In the genomic region with DNA sequence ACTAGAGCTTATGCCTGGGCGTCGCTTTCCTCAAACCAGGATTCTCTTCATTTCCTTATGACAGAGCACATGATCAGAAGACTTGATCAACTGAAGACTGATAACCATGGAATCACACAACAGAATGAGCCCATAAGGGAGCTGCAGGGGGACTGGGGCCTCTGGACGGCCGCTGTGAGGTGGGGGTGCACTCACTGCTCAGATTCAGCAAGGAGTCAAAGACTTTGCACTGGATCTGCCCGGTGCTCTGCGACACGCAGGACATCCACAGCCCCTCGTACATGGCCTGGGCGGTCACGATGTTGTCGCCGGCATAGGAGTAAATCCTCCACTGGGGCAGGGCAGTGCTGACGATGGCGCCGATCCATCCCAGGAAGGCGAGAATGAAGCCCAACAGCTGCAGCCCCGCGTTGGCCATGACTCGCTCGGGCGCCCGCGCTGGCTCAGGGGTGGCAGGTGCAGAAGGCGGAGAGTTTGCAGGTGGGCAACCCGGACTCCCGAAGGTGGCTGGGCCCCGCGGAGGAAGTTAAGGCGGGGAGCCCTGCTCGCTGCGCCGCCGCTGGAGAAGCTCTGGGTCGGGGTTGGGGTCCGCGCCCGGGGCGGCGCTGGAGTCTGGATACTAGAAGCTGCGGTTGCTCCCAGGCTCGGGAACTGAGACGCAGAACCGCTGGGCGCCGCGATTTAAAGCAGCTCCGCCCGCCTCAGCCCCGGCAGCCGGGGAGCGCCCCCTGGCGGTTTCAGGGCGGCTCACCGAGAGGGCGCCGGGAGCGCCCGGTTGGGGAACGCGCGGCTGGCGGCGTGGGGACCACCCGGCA, we compare ENCODE assay signal across 1 cellular context.
A peak's percentile ranks its signal among the peaks of the same experiment; 100 is the strongest.
TF ChIP-seq lines count a peak whose summit lies in the region.

A gene with protein sequence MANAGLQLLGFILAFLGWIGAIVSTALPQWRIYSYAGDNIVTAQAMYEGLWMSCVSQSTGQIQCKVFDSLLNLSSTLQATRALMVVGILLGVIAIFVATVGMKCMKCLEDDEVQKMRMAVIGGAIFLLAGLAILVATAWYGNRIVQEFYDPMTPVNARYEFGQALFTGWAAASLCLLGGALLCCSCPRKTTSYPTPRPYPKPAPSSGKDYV (minus strand): TSS at position 658 of the 815 bp plus-strand sequence. CDS start 240 bp downstream, at position 418.

TF ChIP-seq in HepG2, 621 proteins besides CTCF, POLR2A, EP300 and RAD21 (continued from another document and continues in another):
- TF ChIP-seq, protein P1, sequence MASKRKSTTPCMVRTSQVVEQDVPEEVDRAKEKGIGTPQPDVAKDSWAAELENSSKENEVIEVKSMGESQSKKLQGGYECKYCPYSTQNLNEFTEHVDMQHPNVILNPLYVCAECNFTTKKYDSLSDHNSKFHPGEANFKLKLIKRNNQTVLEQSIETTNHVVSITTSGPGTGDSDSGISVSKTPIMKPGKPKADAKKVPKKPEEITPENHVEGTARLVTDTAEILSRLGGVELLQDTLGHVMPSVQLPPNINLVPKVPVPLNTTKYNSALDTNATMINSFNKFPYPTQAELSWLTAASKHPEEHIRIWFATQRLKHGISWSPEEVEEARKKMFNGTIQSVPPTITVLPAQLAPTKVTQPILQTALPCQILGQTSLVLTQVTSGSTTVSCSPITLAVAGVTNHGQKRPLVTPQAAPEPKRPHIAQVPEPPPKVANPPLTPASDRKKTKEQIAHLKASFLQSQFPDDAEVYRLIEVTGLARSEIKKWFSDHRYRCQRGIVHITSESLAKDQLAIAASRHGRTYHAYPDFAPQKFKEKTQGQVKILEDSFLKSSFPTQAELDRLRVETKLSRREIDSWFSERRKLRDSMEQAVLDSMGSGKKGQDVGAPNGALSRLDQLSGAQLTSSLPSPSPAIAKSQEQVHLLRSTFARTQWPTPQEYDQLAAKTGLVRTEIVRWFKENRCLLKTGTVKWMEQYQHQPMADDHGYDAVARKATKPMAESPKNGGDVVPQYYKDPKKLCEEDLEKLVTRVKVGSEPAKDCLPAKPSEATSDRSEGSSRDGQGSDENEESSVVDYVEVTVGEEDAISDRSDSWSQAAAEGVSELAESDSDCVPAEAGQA (IDR thresholded peaks at IDR 0.05; ENCODE audit: low read depth), result no peak
- TF ChIP-seq, protein P1 (CRISPR knock-in tag; IDR thresholded peaks at IDR 0.05; ENCODE audit: borderline replicate concordance), result no peak
- no peak; the same call in 1 of the 2 replicates for TF ChIP-seq EED (CRISPR knock-in tag; IDR thresholded peaks at IDR 0.05)
- TF ChIP-seq MTF2 (CRISPR knock-in tag; IDR thresholded peaks at IDR 0.05; ENCODE audit: borderline replicate concordance), result peak; percentile 93; the same call in 1 of the 2 replicates
- TF ChIP-seq REPIN1 (CRISPR knock-in tag; IDR thresholded peaks at IDR 0.05; ENCODE audit: borderline replicate concordance, low read depth), result peak; percentile 79
- TF ChIP-seq, protein P2, sequence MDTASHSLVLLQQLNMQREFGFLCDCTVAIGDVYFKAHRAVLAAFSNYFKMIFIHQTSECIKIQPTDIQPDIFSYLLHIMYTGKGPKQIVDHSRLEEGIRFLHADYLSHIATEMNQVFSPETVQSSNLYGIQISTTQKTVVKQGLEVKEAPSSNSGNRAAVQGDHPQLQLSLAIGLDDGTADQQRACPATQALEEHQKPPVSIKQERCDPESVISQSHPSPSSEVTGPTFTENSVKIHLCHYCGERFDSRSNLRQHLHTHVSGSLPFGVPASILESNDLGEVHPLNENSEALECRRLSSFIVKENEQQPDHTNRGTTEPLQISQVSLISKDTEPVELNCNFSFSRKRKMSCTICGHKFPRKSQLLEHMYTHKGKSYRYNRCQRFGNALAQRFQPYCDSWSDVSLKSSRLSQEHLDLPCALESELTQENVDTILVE (CRISPR knock-in tag; IDR thresholded peaks at IDR 0.05), result peak; percentile 17; the same call in 1 of the 2 replicates
- 0 out of 2 replicates have a peak, but pooled peaks have one; percentile 54 for TF ChIP-seq AKAP8 (CRISPR knock-in tag; IDR thresholded peaks at IDR 0.05)
- TF ChIP-seq, protein P3, sequence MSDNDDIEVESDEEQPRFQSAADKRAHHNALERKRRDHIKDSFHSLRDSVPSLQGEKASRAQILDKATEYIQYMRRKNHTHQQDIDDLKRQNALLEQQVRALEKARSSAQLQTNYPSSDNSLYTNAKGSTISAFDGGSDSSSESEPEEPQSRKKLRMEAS (IDR thresholded peaks at IDR 0.05), result peak; percentile 35; the same call in 1 of the 2 replicates
- no peak; the same call in 1 of the 2 replicates for TF ChIP-seq MIXL1 (CRISPR knock-in tag; IDR thresholded peaks at IDR 0.05)
- TF ChIP-seq, protein P4, sequence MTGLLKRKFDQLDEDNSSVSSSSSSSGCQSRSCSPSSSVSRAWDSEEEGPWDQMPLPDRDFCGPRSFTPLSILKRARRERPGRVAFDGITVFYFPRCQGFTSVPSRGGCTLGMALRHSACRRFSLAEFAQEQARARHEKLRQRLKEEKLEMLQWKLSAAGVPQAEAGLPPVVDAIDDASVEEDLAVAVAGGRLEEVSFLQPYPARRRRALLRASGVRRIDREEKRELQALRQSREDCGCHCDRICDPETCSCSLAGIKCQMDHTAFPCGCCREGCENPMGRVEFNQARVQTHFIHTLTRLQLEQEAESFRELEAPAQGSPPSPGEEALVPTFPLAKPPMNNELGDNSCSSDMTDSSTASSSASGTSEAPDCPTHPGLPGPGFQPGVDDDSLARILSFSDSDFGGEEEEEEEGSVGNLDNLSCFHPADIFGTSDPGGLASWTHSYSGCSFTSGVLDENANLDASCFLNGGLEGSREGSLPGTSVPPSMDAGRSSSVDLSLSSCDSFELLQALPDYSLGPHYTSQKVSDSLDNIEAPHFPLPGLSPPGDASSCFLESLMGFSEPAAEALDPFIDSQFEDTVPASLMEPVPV (CRISPR knock-in tag; IDR thresholded peaks at IDR 0.05), result peak; percentile 54; the same call in 1 of the 2 replicates
- TF ChIP-seq ZNF781 (CRISPR knock-in tag; IDR thresholded peaks at IDR 0.05; ENCODE audit: borderline replicate concordance, not compliant biosample characterization), result peak; percentile 51
- TF ChIP-seq MAZ (IDR thresholded peaks at IDR 0.05; ENCODE audit: borderline replicate concordance, low read depth, low read length), result peak; percentile 24; the same call in 1 of the 2 replicates
- peak; percentile 52; the same call in 1 of the 2 replicates for TF ChIP-seq MAZ (CRISPR knock-in tag; IDR thresholded peaks at IDR 0.05; ENCODE audit: low read depth)
- TF ChIP-seq, protein P5, sequence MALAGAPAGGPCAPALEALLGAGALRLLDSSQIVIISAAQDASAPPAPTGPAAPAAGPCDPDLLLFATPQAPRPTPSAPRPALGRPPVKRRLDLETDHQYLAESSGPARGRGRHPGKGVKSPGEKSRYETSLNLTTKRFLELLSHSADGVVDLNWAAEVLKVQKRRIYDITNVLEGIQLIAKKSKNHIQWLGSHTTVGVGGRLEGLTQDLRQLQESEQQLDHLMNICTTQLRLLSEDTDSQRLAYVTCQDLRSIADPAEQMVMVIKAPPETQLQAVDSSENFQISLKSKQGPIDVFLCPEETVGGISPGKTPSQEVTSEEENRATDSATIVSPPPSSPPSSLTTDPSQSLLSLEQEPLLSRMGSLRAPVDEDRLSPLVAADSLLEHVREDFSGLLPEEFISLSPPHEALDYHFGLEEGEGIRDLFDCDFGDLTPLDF (CRISPR knock-in tag; IDR thresholded peaks at IDR 0.05), result peak; percentile 56
- peak; percentile 90; the same call in 1 of the 2 replicates for TF ChIP-seq PAX8 (CRISPR knock-in tag; IDR thresholded peaks at IDR 0.05; ENCODE audit: borderline replicate concordance)
- TF ChIP-seq, protein P6, sequence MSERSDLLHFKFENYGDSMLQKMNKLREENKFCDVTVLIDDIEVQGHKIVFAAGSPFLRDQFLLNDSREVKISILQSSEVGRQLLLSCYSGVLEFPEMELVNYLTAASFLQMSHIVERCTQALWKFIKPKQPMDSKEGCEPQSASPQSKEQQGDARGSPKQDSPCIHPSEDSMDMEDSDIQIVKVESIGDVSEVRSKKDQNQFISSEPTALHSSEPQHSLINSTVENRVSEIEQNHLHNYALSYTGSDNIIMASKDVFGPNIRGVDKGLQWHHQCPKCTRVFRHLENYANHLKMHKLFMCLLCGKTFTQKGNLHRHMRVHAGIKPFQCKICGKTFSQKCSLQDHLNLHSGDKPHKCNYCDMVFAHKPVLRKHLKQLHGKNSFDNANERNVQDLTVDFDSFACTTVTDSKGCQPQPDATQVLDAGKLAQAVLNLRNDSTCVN (CRISPR knock-in tag; IDR thresholded peaks at IDR 0.05; ENCODE audit: borderline replicate concordance), result peak; percentile 74; the same call in 1 of the 2 replicates
- TF ChIP-seq ZZZ3 (CRISPR knock-in tag; IDR thresholded peaks at IDR 0.05; ENCODE audit: borderline replicate concordance), result 0 out of 2 replicates have a peak, but pooled peaks have one; percentile 39
- peak; percentile 87; the same call in 1 of the 2 replicates for TF ChIP-seq ZNF556 (CRISPR knock-in tag; IDR thresholded peaks at IDR 0.05; ENCODE audit: borderline replicate concordance)
- TF ChIP-seq, protein P7, sequence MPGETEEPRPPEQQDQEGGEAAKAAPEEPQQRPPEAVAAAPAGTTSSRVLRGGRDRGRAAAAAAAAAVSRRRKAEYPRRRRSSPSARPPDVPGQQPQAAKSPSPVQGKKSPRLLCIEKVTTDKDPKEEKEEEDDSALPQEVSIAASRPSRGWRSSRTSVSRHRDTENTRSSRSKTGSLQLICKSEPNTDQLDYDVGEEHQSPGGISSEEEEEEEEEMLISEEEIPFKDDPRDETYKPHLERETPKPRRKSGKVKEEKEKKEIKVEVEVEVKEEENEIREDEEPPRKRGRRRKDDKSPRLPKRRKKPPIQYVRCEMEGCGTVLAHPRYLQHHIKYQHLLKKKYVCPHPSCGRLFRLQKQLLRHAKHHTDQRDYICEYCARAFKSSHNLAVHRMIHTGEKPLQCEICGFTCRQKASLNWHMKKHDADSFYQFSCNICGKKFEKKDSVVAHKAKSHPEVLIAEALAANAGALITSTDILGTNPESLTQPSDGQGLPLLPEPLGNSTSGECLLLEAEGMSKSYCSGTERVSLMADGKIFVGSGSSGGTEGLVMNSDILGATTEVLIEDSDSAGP (CRISPR knock-in tag; IDR thresholded peaks at IDR 0.05; ENCODE audit: borderline replicate concordance), result peak; percentile 96; the same call in 1 of the 2 replicates
- TF ChIP-seq, protein P8, sequence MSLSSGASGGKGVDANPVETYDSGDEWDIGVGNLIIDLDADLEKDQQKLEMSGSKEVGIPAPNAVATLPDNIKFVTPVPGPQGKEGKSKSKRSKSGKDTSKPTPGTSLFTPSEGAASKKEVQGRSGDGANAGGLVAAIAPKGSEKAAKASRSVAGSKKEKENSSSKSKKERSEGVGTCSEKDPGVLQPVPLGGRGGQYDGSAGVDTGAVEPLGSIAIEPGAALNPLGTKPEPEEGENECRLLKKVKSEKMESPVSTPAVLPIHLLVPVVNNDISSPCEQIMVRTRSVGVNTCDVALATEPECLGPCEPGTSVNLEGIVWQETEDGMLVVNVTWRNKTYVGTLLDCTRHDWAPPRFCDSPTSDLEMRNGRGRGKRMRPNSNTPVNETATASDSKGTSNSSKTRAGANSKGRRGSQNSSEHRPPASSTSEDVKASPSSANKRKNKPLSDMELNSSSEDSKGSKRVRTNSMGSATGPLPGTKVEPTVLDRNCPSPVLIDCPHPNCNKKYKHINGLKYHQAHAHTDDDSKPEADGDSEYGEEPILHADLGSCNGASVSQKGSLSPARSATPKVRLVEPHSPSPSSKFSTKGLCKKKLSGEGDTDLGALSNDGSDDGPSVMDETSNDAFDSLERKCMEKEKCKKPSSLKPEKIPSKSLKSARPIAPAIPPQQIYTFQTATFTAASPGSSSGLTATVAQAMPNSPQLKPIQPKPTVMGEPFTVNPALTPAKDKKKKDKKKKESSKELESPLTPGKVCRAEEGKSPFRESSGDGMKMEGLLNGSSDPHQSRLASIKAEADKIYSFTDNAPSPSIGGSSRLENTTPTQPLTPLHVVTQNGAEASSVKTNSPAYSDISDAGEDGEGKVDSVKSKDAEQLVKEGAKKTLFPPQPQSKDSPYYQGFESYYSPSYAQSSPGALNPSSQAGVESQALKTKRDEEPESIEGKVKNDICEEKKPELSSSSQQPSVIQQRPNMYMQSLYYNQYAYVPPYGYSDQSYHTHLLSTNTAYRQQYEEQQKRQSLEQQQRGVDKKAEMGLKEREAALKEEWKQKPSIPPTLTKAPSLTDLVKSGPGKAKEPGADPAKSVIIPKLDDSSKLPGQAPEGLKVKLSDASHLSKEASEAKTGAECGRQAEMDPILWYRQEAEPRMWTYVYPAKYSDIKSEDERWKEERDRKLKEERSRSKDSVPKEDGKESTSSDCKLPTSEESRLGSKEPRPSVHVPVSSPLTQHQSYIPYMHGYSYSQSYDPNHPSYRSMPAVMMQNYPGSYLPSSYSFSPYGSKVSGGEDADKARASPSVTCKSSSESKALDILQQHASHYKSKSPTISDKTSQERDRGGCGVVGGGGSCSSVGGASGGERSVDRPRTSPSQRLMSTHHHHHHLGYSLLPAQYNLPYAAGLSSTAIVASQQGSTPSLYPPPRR (CRISPR knock-in tag; IDR thresholded peaks at IDR 0.05; ENCODE audit: borderline replicate concordance), result 0 out of 2 replicates have a peak, but pooled peaks have one; percentile 56
- TF ChIP-seq SAP130 (CRISPR knock-in tag; IDR thresholded peaks at IDR 0.05; ENCODE audit: low read depth), result peak; percentile 64
- TF ChIP-seq, protein P9, sequence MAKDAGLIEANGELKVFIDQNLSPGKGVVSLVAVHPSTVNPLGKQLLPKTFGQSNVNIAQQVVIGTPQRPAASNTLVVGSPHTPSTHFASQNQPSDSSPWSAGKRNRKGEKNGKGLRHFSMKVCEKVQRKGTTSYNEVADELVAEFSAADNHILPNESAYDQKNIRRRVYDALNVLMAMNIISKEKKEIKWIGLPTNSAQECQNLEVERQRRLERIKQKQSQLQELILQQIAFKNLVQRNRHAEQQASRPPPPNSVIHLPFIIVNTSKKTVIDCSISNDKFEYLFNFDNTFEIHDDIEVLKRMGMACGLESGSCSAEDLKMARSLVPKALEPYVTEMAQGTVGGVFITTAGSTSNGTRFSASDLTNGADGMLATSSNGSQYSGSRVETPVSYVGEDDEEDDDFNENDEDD (CRISPR knock-in tag; IDR thresholded peaks at IDR 0.05; ENCODE audit: borderline replicate concordance), result peak; percentile 38; the same call in 1 of the 2 replicates
- TF ChIP-seq HDAC1 (CRISPR knock-in tag; IDR thresholded peaks at IDR 0.05), result peak; percentile 77
- TF ChIP-seq, protein P10, sequence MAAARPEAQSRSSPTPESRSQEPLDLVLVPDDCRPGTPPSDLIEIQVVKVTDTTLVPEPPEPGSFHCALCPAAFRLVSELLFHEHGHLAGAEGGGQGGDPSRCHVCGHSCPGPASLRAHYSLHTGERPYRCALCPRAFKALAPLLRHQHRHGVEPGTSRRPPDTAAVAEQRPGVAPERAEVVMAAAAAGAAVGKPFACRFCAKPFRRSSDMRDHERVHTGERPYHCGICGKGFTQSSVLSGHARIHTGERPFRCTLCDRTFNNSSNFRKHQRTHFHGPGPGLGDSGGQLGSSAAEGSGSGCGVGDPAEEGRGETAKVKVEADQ (CRISPR knock-in tag; IDR thresholded peaks at IDR 0.05; ENCODE audit: borderline replicate concordance), result 0 out of 2 replicates have a peak, but pooled peaks have one; percentile 34
